Comparison of ENCODE assay signal across 1 cellular context in genomic region chr17:40086150-40087044, GRCh38.
TF ChIP-seq lines count a peak whose summit lies in the region.

No MANE protein-coding gene starts in this region.

TF ChIP-seq in K562, 482 proteins besides CTCF, POLR2A, EP300 and RAD21:
- TF ChIP-seq TEAD1 (CRISPR knock-in tag; IDR thresholded peaks at IDR 0.05) (no peak), ZBTB7A (IDR thresholded peaks at IDR 0.05; ENCODE audit: borderline replicate concordance, control insufficient read depth, low read depth, low read length) (peak; percentile 99), PURB (CRISPR knock-in tag; IDR thresholded peaks at IDR 0.05; ENCODE audit: low read depth) (no peak), DEAF1 (CRISPR knock-in tag; IDR thresholded peaks at IDR 0.05) (peak; percentile 66), SLC30A9 (CRISPR knock-in tag; IDR thresholded peaks at IDR 0.05) (no peak), RB1 (IDR thresholded peaks at IDR 0.05; ENCODE audit: low read depth) (peak; percentile 59; the same call in 1 of the 2 replicates), VEZF1 (CRISPR knock-in tag; IDR thresholded peaks at IDR 0.05) (peak; percentile 47), MAZ (CRISPR knock-in tag; conservative IDR thresholded peaks at IDR 0.05 in 1 of 2, IDR thresholded peaks at IDR 0.05 in 1 of 2) (peak in 1 of 2 experiments; percentile 54; a peak in 1 of 4 replicates), SMC3 (conservative IDR thresholded peaks at IDR 0.05; ENCODE audit: insufficient read depth, low read depth, low read length) (peak; percentile 83), GATAD2A (IDR thresholded peaks at IDR 0.05) (0 out of 2 replicates have a peak, but pooled peaks have one; percentile 26), POLR3A (IDR thresholded peaks at IDR 0.05; ENCODE audit: borderline replicate concordance, extremely low read depth, insufficient read depth, insufficient read length) (no peak), ZNF316 (IDR thresholded peaks at IDR 0.05) (no peak), SMARCA5 (IDR thresholded peaks at IDR 0.05) (0 out of 2 replicates have a peak, but pooled peaks have one; percentile 29), RBM25 (IDR thresholded peaks at IDR 0.05; ENCODE audit: low read depth, low read length, severe bottlenecking) (peak; percentile 83), TFAP4 (CRISPR knock-in tag; IDR thresholded peaks at IDR 0.05; ENCODE audit: borderline replicate concordance) (peak; percentile 32; the same call in 1 of the 2 replicates), BHLHE40 (IDR thresholded peaks at IDR 0.05; ENCODE audit: low read length) (peak; percentile 50), CC2D1A (IDR thresholded peaks at IDR 0.05) (peak; percentile 58), LARP7 (IDR thresholded peaks at IDR 0.05) (no peak)
